Comparison of ENCODE assay signal across 13 cellular contexts in the genomic region with DNA sequence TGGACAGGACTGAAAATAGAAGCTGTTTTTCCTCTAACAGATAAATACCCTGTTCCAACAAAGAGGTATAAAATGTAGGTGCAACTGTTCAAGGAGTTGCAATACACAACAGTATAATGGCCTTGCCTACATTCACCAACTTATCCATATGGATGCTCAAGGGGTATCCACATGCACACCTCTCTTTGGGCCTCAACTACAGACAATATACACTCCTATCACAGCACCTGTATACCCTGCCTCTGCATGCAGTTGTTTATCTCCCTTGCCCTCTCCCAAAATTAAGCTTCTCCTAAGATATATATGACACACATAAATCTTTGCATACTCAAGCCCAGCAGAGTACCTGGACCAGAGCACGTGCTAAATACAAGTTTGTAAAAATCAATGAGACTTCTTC. TPM values are rescaled to one million over a fixed set of nuclear protein-coding genes. Genes with fewer than 3 reads are reported as not detected.
DNase-seq lines count a peak whose midpoint lies in the region; ATAC-seq and TF ChIP-seq lines count a peak whose summit lies in the region.
"Had no signal": no experiment of that assay in that cellular context is flagged by ENCODE, and none has a peak within 500 bp of the region (broad histone marks: within the 10 kb centered on the region; RNA-seq: fewer than 3 reads in every experiment).

No MANE protein-coding gene starts in this region.

- no peak for DNase-seq in CD4-positive, alpha-beta T cell
- no peak for DNase-seq in activated B cell treated with CpG ODN at 0.5 μM for 24 hours
- no peak for DNase-seq in foreskin keratinocyte
- no peak for DNase-seq in superior temporal gyrus (ENCODE audit: extremely low spot score)
- no peak for DNase-seq in NCI-H1417 treated with DMSO at 0.1 percent for 48 hours (lab: John Stamatoyannopoulos, UW)
- DNase-seq: body of pancreas, Kasumi-1, NCI-H2081 treated with DMSO at 0.1 percent for 48 hours had no signal

- H3K4me1 Mint-ChIP-seq in CD4-positive, alpha-beta T cell (ENCODE audit: low read depth): peaks cover 69% of the 10 kb centered on the region
- peaks cover 50% of the 10 kb centered on the region for H3K4me1 Mint-ChIP-seq in activated B cell treated with CpG ODN at 0.5 μM for 24 hours
- H3K4me1 Mint-ChIP-seq: nephron had no signal

- POLR2A ChIA-PET in CD4-positive, alpha-beta T cell (lab: Charles Lee): no interaction called here
- POLR2A ChIA-PET in activated B cell treated with CpG ODN at 0.5 μM for 24 hours (lab: Charles Lee): interaction anchor here (0.7 to 1.3 kb wide), 2 partner anchors 171 to 434 kb away, joined by 3 to 10 read pairs; no protein-coding TSS in a partner anchor

- CTCF ChIA-PET in CD4-positive, alpha-beta T cell (lab: Charles Lee): interaction anchor here (0.6 to 1.4 kb wide), 4 partner anchors 156 to 435 kb away, joined by 3 to 4 read pairs (median 3); no protein-coding TSS in a partner anchor
- CTCF ChIA-PET in activated B cell treated with CpG ODN at 0.5 μM for 24 hours (lab: Charles Lee): interaction anchor here (1.2 kb wide), 1 partner anchor 259 kb away, joined by 3 read pairs; no protein-coding TSS in a partner anchor

- intact Hi-C loops in CD4-positive, alpha-beta T cell (cut with DNase I, micrococcal nuclease): no loop called here
- intact Hi-C loops in activated B cell treated with CpG ODN at 0.5 μM for 24 hours (cut with micrococcal nuclease): loop anchor here (5.0 kb wide), 1 partner anchor 39 kb away; the partner anchor contains the start of gene DARS1

- peak overlapping the region; percentile 37 for H3K27ac ChIP-seq in CD4-positive, alpha-beta T cell (ENCODE audit: low read depth, low read length)
- peak overlapping the region; percentile 87 for H3K27ac ChIP-seq in foreskin keratinocyte

- no peak for TF ChIP-seq CTCF in CD4-positive, alpha-beta T cell (IDR thresholded peaks at IDR 0.05)
- TF ChIP-seq CTCF in activated B cell treated with CpG ODN at 0.5 μM for 24 hours (IDR thresholded peaks at IDR 0.05) (no peak), foreskin keratinocyte (conservative IDR thresholded peaks at IDR 0.05) (no peak)

- H3K9me3 Mint-ChIP-seq in CD4-positive, alpha-beta T cell: no peaks in the 10 kb centered on the region
- H3K9me3 Mint-ChIP-seq in activated B cell treated with CpG ODN at 0.5 μM for 24 hours: no peaks in the 10 kb centered on the region
- H3K9me3 Mint-ChIP-seq: nephron had no signal

- H3K27ac Mint-ChIP-seq in CD4-positive, alpha-beta T cell: peak overlapping the region; percentile 85
- peak overlapping the region; percentile 75 for H3K27ac Mint-ChIP-seq in activated B cell treated with CpG ODN at 0.5 μM for 24 hours
- H3K27ac Mint-ChIP-seq: nephron had no signal

- no peak overlapping the region for H3K4me3 Mint-ChIP-seq in CD4-positive, alpha-beta T cell
- no peak overlapping the region for H3K4me3 Mint-ChIP-seq in activated B cell treated with CpG ODN at 0.5 μM for 24 hours
- H3K4me3 Mint-ChIP-seq: nephron had no signal

- peaks cover 23% of the 10 kb centered on the region for H3K4me1 ChIP-seq in foreskin keratinocyte

- H3K27me3 ChIP-seq in CD4-positive, alpha-beta T cell (ENCODE audit: control insufficient read depth, insufficient read depth, low read length): no peaks in the 10 kb centered on the region
- no peaks in the 10 kb centered on the region for H3K27me3 ChIP-seq in foreskin keratinocyte
- H3K27me3 ChIP-seq: body of pancreas had no signal

- H3K36me3 Mint-ChIP-seq in CD4-positive, alpha-beta T cell (ENCODE audit: low read depth): peaks cover 68% of the 10 kb centered on the region
- peaks cover 55% of the 10 kb centered on the region for H3K36me3 Mint-ChIP-seq in activated B cell treated with CpG ODN at 0.5 μM for 24 hours (ENCODE audit: low read depth)

- ATAC-seq in CD4-positive, alpha-beta T cell (ENCODE audit: poor library complexity): no peak
- ATAC-seq in GM21390 (IDR thresholded peaks at IDR 0.05; ENCODE audit: unreplicated experiment) (peak; percentile 4), activated B cell treated with CpG ODN at 0.5 μM for 24 hours (ENCODE audit: low read depth) (no peak), foreskin keratinocyte (no peak), GM21381 (IDR thresholded peaks at IDR 0.05; ENCODE audit: unreplicated experiment) (no peak), HG03159 (IDR thresholded peaks at IDR 0.05; ENCODE audit: unreplicated experiment) (no peak)
- ATAC-seq: sciatic nerve had no signal

- no peaks in the 10 kb centered on the region for H3K27me3 Mint-ChIP-seq in CD4-positive, alpha-beta T cell
- no peaks in the 10 kb centered on the region for H3K27me3 Mint-ChIP-seq in activated B cell treated with CpG ODN at 0.5 μM for 24 hours

- H3K9me3 ChIP-seq in CD4-positive, alpha-beta T cell (ENCODE audit: control insufficient read depth, low read length): no peaks in the 10 kb centered on the region
- H3K9me3 ChIP-seq: body of pancreas had no signal

RNA-seq across cellular contexts. Expression of gene DARS1, which starts 37.3 kb away (rescaled TPM):
- 10 to 100 TPM; 38.2 to 41.7 TPM for total RNA-seq in CD4-positive, alpha-beta T cell
- total RNA-seq in activated B cell treated with CpG ODN at 0.5 μM for 24 hours: 96.3 and 103 TPM in 2 replicates
- total RNA-seq in foreskin keratinocyte: 74.8 and 77.5 TPM in 2 replicates
- polyA plus RNA-seq in foreskin keratinocyte: 45.2 and 45.6 TPM in 2 replicates
